In the genomic region with DNA sequence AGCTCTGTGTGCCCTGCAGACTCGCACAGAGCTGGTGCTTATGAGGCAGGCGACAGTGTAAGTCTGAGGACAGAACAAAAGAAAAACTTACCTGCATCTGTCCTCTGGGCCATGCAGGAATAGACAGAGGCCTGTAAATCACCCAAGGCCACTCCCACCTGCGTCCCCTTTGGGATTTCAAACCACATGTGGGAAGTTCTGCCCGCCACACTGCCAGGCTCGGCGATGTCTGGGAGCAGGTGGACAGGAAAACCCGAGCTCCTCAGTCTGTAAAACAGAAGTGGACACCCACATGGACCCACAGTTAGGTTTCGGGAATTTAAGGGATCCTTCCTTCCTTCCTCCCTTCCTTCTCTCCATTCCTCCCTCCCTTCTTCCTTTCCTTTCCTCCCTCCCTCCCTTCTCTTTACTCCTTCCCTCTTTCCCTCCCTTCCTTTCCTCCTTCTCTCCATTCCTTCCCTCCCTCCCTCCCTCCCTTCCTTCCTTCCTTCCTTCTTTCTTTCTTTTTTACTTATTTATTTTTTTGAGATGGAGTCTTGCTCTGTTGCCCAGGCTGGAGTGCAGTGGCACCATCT, we compare ENCODE assay signal across 32 cellular contexts.
"Had no signal": no experiment of that assay in that cellular context is flagged by ENCODE, and none has a peak within 500 bp of the region (broad histone marks: within the 10 kb centered on the region; RNA-seq: fewer than 3 reads in every experiment).

No MANE protein-coding gene starts in this region.

- H3K27ac Mint-ChIP-seq: immature natural killer cell; mesothelial cell of epicardium; naive thymus-derived CD4-positive, alpha-beta T cell; nephron; stimulated activated naive B cell treated with anti-CD40 and anti-IgM and Interleukin-4, amounts not matched to agents 10 μg/mL and 1 μg/mL and 100 μg/mL, for 72 hours had no signal

- DNase-seq: hypothalamus; immature natural killer cell; kidney; left colon; left lung; lower lobe of right lung; mammary epithelial cell; mesendoderm; naive thymus-derived CD4-positive, alpha-beta T cell; nucleus accumbens; pancreas; retina; right cardiac atrium; sigmoid colon; stimulated activated CD4-positive, alpha-beta T cell treated with anti-CD3 and anti-CD28 coated beads, Interleukin-1b, Interleukin-23, amount 100 ng/mL, for 48 hours; stimulated activated CD4-positive, alpha-beta T cell treated with anti-CD3 and anti-CD28 coated beads, Interleukin-2, amount 100 ng/mL, for 48 hours; stimulated activated CD4-positive, alpha-beta T cell treated with anti-CD3 and anti-CD28 coated beads, Interleukin-4, amount 100 ng/mL, for 4 hours; stimulated activated CD8-positive, alpha-beta memory T cell treated with anti-CD3 and anti-CD28 coated beads, Interleukin-4, amount 100 ng/mL, for 48 hours; stimulated activated naive B cell treated with anti-CD40 and anti-IgM and Interleukin-4, amounts not matched to agents 10 μg/mL and 1 μg/mL and 100 μg/mL, for 72 hours; stimulated activated naive CD8-positive, alpha-beta T cell treated with anti-CD3 and anti-CD28 coated beads, Interleukin-15, Interleukin-2, amounts not matched to agents 100 U/mL and 50 U/mL, for 24 hours; stomach; testis; thyroid gland; transverse colon; upper lobe of left lung had no signal

- H3K27ac ChIP-seq: left lung, lower lobe of right lung, pancreas, prostate gland, sigmoid colon, stomach, testis, thyroid gland, transverse colon, upper lobe of left lung, vagina had no signal

- H3K4me3 ChIP-seq: left lung, lower lobe of right lung, pancreas, prostate gland, sigmoid colon, smooth muscle cell, stomach, testis, thyroid gland, transverse colon, upper lobe of left lung, vagina had no signal

- H3K27me3 Mint-ChIP-seq: naive thymus-derived CD4-positive, alpha-beta T cell; stimulated activated naive B cell treated with anti-CD40 and anti-IgM and Interleukin-4, amounts not matched to agents 10 μg/mL and 1 μg/mL and 100 μg/mL, for 72 hours had no signal

- FAIRE-seq: islet of Langerhans, kidney, pancreas had no signal

- H3K9me3 ChIP-seq: lower lobe of right lung, pancreas, prostate gland, sigmoid colon, stomach, testis, thyroid gland, transverse colon, upper lobe of left lung, vagina had no signal

- H3K27me3 ChIP-seq: left lung, pancreas, sigmoid colon, stomach, testis, thyroid gland, transverse colon, upper lobe of left lung, vagina had no signal

- H3K4me3 Mint-ChIP-seq: immature natural killer cell; mesothelial cell of epicardium; naive thymus-derived CD4-positive, alpha-beta T cell; nephron; neural crest cell; stimulated activated naive B cell treated with anti-CD40 and anti-IgM and Interleukin-4, amounts not matched to agents 10 μg/mL and 1 μg/mL and 100 μg/mL, for 72 hours had no signal

- ATAC-seq: left colon; left lung; lower lobe of right lung; naive thymus-derived CD4-positive, alpha-beta T cell; pancreas; right cardiac atrium; stimulated activated naive B cell treated with anti-CD40 and anti-IgM and Interleukin-4, amounts not matched to agents 10 μg/mL and 1 μg/mL and 100 μg/mL, for 72 hours; stimulated activated naive CD8-positive, alpha-beta T cell treated with anti-CD3 and anti-CD28 coated beads, Interleukin-15, Interleukin-2, amounts not matched to agents 100 U/mL and 50 U/mL, for 24 hours had no signal

- H3K4me1 ChIP-seq: left lung, lower lobe of right lung, pancreas, prostate gland, sigmoid colon, stomach, testis, thyroid gland, transverse colon, upper lobe of left lung, vagina had no signal

- H3K4me1 Mint-ChIP-seq: immature natural killer cell; mesothelial cell of epicardium; naive thymus-derived CD4-positive, alpha-beta T cell; nephron; neural crest cell; stimulated activated naive B cell treated with anti-CD40 and anti-IgM and Interleukin-4, amounts not matched to agents 10 μg/mL and 1 μg/mL and 100 μg/mL, for 72 hours had no signal

- H3K9me3 Mint-ChIP-seq: immature natural killer cell; neural crest cell; stimulated activated naive B cell treated with anti-CD40 and anti-IgM and Interleukin-4, amounts not matched to agents 10 μg/mL and 1 μg/mL and 100 μg/mL, for 72 hours had no signal

- H3K4me2 ChIP-seq: smooth muscle cell had no signal
